ENCODE assay signal across 8 cellular contexts in the genomic region with DNA sequence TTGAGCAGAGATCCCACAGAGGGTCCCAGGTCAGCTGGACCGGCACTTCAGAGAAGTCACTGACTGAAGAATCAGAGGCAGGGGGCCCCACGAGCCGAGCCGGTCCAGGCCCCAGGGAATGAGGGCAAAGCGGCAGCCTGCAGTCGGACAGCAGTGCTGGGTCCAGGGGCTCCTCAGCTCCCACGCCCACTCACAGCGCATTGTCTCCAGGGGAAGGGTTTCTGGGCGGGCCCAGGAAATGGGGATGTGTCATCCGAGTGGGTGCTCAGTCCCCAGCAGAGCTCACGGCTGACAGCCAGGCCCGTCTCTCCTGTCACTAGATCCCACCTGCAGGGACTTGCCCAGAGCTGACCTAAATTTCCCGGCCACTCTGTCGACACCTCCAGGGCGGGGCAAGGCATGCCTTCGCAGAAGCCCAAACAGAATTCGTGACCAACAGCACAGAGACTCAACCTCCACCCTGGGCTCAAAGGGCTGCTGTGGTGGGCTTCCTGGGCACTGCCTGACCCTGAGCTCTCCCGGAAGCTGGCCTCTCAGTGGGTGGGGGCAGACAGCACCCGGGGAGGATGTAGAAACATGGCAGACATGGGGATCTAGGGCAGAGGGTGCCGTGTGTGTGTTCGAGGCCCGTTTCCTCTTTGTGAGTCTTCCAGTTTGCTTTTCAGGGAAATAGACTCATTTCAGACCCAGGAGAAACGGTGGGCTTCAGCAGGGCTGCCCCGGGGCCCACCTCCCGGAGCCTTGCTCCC. TPM values are rescaled to one million over a fixed set of nuclear protein-coding genes. Genes with fewer than 3 reads are reported as not detected.
DNase-seq lines count a peak whose midpoint lies in the region; ATAC-seq and TF ChIP-seq lines count a peak whose summit lies in the region.

No MANE protein-coding gene starts in this region.

- no peak for TF ChIP-seq POLR2A in gastroesophageal sphincter (IDR thresholded peaks at IDR 0.05)

- WGBS in gastroesophageal sphincter (ENCODE audit: low coverage in 1 of 2), 2 donors = 83 to 94% methylated on average over 3 to 9 of the region's 25 CpGs

- H3K9me3 ChIP-seq in gastroesophageal sphincter = no peaks in the 10 kb centered on the region

- peak overlapping the region in 3 of 4 donors; percentile 60 to 74 (median 62) for H3K27ac ChIP-seq in gastroesophageal sphincter

- peaks cover 0 to 47% (median 16%) of the 10 kb centered on the region in 3 donors for H3K4me1 ChIP-seq in gastroesophageal sphincter

- no peak for TF ChIP-seq CTCF in gastroesophageal sphincter (IDR thresholded peaks at IDR 0.05)

- ATAC-seq in gastroesophageal sphincter (peak; percentile 40), HG03457 (IDR thresholded peaks at IDR 0.05; ENCODE audit: unreplicated experiment) (no peak), GM19035 (IDR thresholded peaks at IDR 0.05; ENCODE audit: unreplicated experiment) (no peak)

- H3K36me3 ChIP-seq in gastroesophageal sphincter = no peaks in the 10 kb centered on the region

- no peak overlapping the region for H3K4me3 ChIP-seq in gastroesophageal sphincter

- intact Hi-C loops in head of caudate nucleus (cut with DNase I) = no loop called here

- no peaks in the 10 kb centered on the region for H3K27me3 ChIP-seq in gastroesophageal sphincter

- DNase-seq in HT1080 (ENCODE audit: low read depth) (peak; percentile 39), midbrain (lab: John Stamatoyannopoulos, UW) (no peak), head of caudate nucleus (no peak)
- DNase-seq in activated CD4-positive, alpha-beta T cell treated with anti-CD3 and anti-CD28 coated beads, Interleukin-2, amount 50 U/mL, for 1 hour = peak; percentile 56
- DNase-seq in stimulated activated CD4-positive, alpha-beta T cell treated with anti-CD3 and anti-CD28 coated beads, TNF-alpha, amount 100 ng/mL, for 48 hours (ENCODE audit: low read depth in 3 of 3) = peak; percentile 29 to 43 (median 33)

- TF ChIP-seq EP300 in gastroesophageal sphincter (IDR thresholded peaks at IDR 0.05) = no peak

RNA-seq across cellular contexts. Expression of gene TAF1B, which starts 42.1 kb away (rescaled TPM):
- 26.9 and 35.9 TPM in 2 replicates for total RNA-seq in HT1080 (2014; rRNA removed; shearing (Covaris generic))
- 20.3 and 21.6 TPM in 2 replicates for polyA plus RNA-seq in HT1080 (2015; cell fraction: cytosol; rRNA removed)
- 21.0 and 22.9 TPM in 2 replicates for polyA plus RNA-seq in HT1080 (2015; cell fraction: nucleus; rRNA removed)
- 10 to 100 TPM in 1 of 4 donors, 1 to 10 TPM in 3; 6.2 to 15.6 (median 8.5) TPM for total RNA-seq in gastroesophageal sphincter

Comparison
In these comparisons a context has a peak if more than half of its experiments do, and no peak if none do; other contexts are left out.
1. DNase-seq: peak in HT1080 (single experiment), activated CD4-positive, alpha-beta T cell treated with anti-CD3 and anti-CD28 coated beads, Interleukin-2, amount 50 U/mL, for 1 hour (single experiment) and stimulated activated CD4-positive, alpha-beta T cell treated with anti-CD3 and anti-CD28 coated beads, TNF-alpha, amount 100 ng/mL, for 48 hours (3 of 3); none in midbrain (single experiment) and head of caudate nucleus (0 of 42).